In genomic region chr12:59595097-59595496, GRCh38 we compare ENCODE assay signal across 8 cellular contexts. TPM values are rescaled to one million over a fixed set of nuclear protein-coding genes. Genes with fewer than 3 reads are reported as not detected.
DNase-seq lines count a peak whose midpoint lies in the region; ATAC-seq and TF ChIP-seq lines count a peak whose summit lies in the region.

No MANE protein-coding gene starts in this region.

- H3K4me2 ChIP-seq in SK-N-SH = peak overlapping the region; percentile 74

- H3K9me2 ChIP-seq in SK-N-SH = 0 out of 2 replicates have a peak, but pooled peaks cover 3% of the 10 kb centered on the region

- H3K9me3 ChIP-seq in SK-N-SH (peaks cover 3% of the 10 kb centered on the region; the same call in 1 of the 2 replicates), iPS-18a (ENCODE audit: control insufficient read depth, low read depth, low read length) (no peaks in the 10 kb centered on the region), stomach smooth muscle (ENCODE audit: control insufficient read depth in 2 of 2, low read length in 2 of 2) (no peaks in the 10 kb centered on the region)

- H3K36me3 ChIP-seq in SK-N-SH (replicated peaks in 1 of 2; ENCODE audit: control insufficient read depth in 1 of 2, insufficient read depth in 2 of 2, low read length in 1 of 2) (no peaks in the 10 kb centered on the region), iPS-18a (ENCODE audit: control insufficient read depth, low read depth, low read length) (no peaks in the 10 kb centered on the region), stomach smooth muscle (ENCODE audit: control insufficient read depth in 2 of 2, insufficient read depth in 2 of 2, low read length in 2 of 2) (no peaks in the 10 kb centered on the region)

- no peak for TF ChIP-seq CTCF in SK-N-SH (IDR thresholded peaks at IDR 0.05)
- TF ChIP-seq CTCF in WI38 (IDR thresholded peaks at IDR 0.05; ENCODE audit: low read depth, low read length) = no peak

- H3F3A ChIP-seq in SK-N-SH (replicated peaks; ENCODE audit: insufficient read depth) = peaks cover 5% of the 10 kb centered on the region

- TF ChIP-seq RAD21 in SK-N-SH (IDR thresholded peaks at IDR 0.05; ENCODE audit: low read length) = no peak

- POLR2A ChIA-PET in SK-N-SH (lab: Yijun Ruan, JAX) = no interaction called here

- H4K20me1 ChIP-seq in SK-N-SH (ENCODE audit: insufficient read depth) = no peaks in the 10 kb centered on the region

- CTCF ChIA-PET in SK-N-SH (lab: Yijun Ruan, JAX) = no interaction called here

- TF ChIP-seq EP300 in SK-N-SH (IDR thresholded peaks at IDR 0.05; ENCODE audit: borderline replicate concordance in 1 of 2, low read depth in 1 of 2, low read length in 1 of 2) = no peak

- H3K4me1 ChIP-seq in SK-N-SH (ENCODE audit: control insufficient read depth in 1 of 2, insufficient read depth in 2 of 2, low read depth in 1 of 2, low read length in 1 of 2) (peaks cover 5% of the 10 kb centered on the region in 2 experiments; a peak in 3 of 4 replicates), iPS-18a (ENCODE audit: control insufficient read depth, low read depth, low read length) (peaks cover 4% of the 10 kb centered on the region), stomach smooth muscle (ENCODE audit: control insufficient read depth, insufficient read depth, low read length) (peaks cover 6% of the 10 kb centered on the region)

- H3K4me3 ChIP-seq in SK-N-SH (ENCODE audit: low read depth in 2 of 2, low read length in 1 of 2) = no peak overlapping the region; a peak in 1 of 4 replicates
- peak overlapping the region; percentile 66 for H3K4me3 ChIP-seq in WI38 (ENCODE audit: low read depth, low read length)
- peak overlapping the region; percentile 80 for H3K4me3 ChIP-seq in iPS-18a (ENCODE audit: low read length)
- peak overlapping the region; percentile 79 to 86 for H3K4me3 ChIP-seq in stomach smooth muscle (ENCODE audit: low read length in 2 of 2)

- 4% methylated on average over 1 of the region's 1 CpG for WGBS in SK-N-SH (ENCODE audit: low lambda C conversion rate)

- no peak overlapping the region for H3K27ac ChIP-seq in SK-N-SH (ENCODE audit: low read depth in 2 of 2, low read length in 1 of 2)
- H3K27ac ChIP-seq in iPS-18a (ENCODE audit: low read length) = no peak overlapping the region
- peak overlapping the region; percentile 98 for H3K27ac ChIP-seq in stomach smooth muscle (ENCODE audit: low read length)

- H3K27me3 ChIP-seq in SK-N-SH (ENCODE audit: insufficient read depth) = peaks cover 21% of the 10 kb centered on the region; the same call in 1 of the 2 replicates
- H3K27me3 ChIP-seq in iPS-18a (ENCODE audit: control insufficient read depth, insufficient read depth, low read length) = peaks cover 19% of the 10 kb centered on the region
- H3K27me3 ChIP-seq in stomach smooth muscle (ENCODE audit: control insufficient read depth in 1 of 2, insufficient read depth in 2 of 2, low read length in 2 of 2) = no peaks in the 10 kb centered on the region

- no peaks in the 10 kb centered on the region for H3K79me2 ChIP-seq in SK-N-SH (ENCODE audit: insufficient read depth)

- ATAC-seq in SK-N-SH treated with all-trans-retinoic acid at 6 μM for 48 hours (no peak), GM19023 (IDR thresholded peaks at IDR 0.05; ENCODE audit: unreplicated experiment) (no peak)

- H3K9ac ChIP-seq in SK-N-SH = no peak overlapping the region
- no peak overlapping the region for H3K9ac ChIP-seq in iPS-18a (ENCODE audit: low read length)
- peak overlapping the region; percentile 54 to 83 for H3K9ac ChIP-seq in stomach smooth muscle (ENCODE audit: low read length in 2 of 2)

- no peak for DNase-seq in SK-N-SH
- DNase-seq in activated effector memory CD4-positive, alpha-beta T cell treated with Interleukin-2 at 50 U/mL for 16 hours = no peak
- no peak for DNase-seq in stimulated activated CD4-positive, alpha-beta T cell treated with anti-CD3 and anti-CD28 coated beads, Interleukin-2, amount 100 ng/mL, for 48 hours

- H2AFZ ChIP-seq in SK-N-SH (ENCODE audit: low read depth) = 0 out of 2 replicates have a peak overlapping the region, but pooled peaks have one; percentile 61

TF ChIP-seq in SK-N-SH, 30 proteins besides CTCF, POLR2A, EP300 and RAD21:
- TF ChIP-seq NRF1 (IDR thresholded peaks at IDR 0.05; ENCODE audit: low read depth, low read length) (no peak), FOXM1 (IDR thresholded peaks at IDR 0.05; ENCODE audit: low read depth) (no peak), USF2 (IDR thresholded peaks at IDR 0.05; ENCODE audit: borderline replicate concordance, low read depth, low read length) (no peak), RCOR1 (IDR thresholded peaks at IDR 0.05; ENCODE audit: low read length) (no peak), RFX5 (IDR thresholded peaks at IDR 0.05; ENCODE audit: low read length) (no peak), REST (IDR thresholded peaks at IDR 0.05; ENCODE audit: low read depth, low read length) (no peak), FOSL2 (IDR thresholded peaks at IDR 0.05; ENCODE audit: borderline replicate concordance, low read depth) (no peak)

TF ChIP-seq in SK-N-SH treated with all-trans-retinoic acid at 6 μM for 48 hours, 23 proteins besides CTCF, POLR2A, EP300 and RAD21:
- TF ChIP-seq SNAI2 (CRISPR knock-in tag; IDR thresholded peaks at IDR 0.05) = no peak
- TF ChIP-seq TCF4 (CRISPR knock-in tag; IDR thresholded peaks at IDR 0.05; ENCODE audit: borderline replicate concordance) = no peak
TF ChIP-seq in SK-N-SH treated with all-trans-retinoic acid at 6 μM for 48 hours: peak in this region for 0.

RNA-seq across cellular contexts. Expression of gene SLC16A7, which starts 0.7 kb away (rescaled TPM):
- polyA plus RNA-seq in SK-N-SH (2012; rRNA removed) = not detected in 2 replicates
- polyA plus RNA-seq in SK-N-SH (2012; cell fraction: cytosol; rRNA removed) = not detected in 2 replicates
- polyA plus RNA-seq in SK-N-SH (2012; cell fraction: nucleus; rRNA removed) = not detected in 2 replicates

Comparison
In these comparisons a context has a peak if more than half of its experiments do, and no peak if none do; other contexts are left out.
1. H3K4me3 ChIP-seq: peak in WI38 (single experiment), iPS-18a (single experiment) and stomach smooth muscle (2 of 2); none in SK-N-SH (0 of 2).
2. H3K9ac ChIP-seq: peak in stomach smooth muscle (2 of 2); none in SK-N-SH (single experiment) and iPS-18a (single experiment).